Comparison of ENCODE assay signal across 1 cellular context in genomic region chr21:16976132-16976666, GRCh38.
TF ChIP-seq lines count a peak whose summit lies in the region.

No MANE protein-coding gene starts in this region.

TF ChIP-seq in GM23338, 12 proteins besides CTCF, POLR2A, EP300 and RAD21 (continued from another document):
- no peak for TF ChIP-seq REST (IDR thresholded peaks at IDR 0.05; ENCODE audit: unreplicated experiment)
- no peak for TF ChIP-seq ZNF462 (CRISPR knock-in tag; IDR thresholded peaks at IDR 0.05)
